Comparison of ENCODE assay signal across 14 cellular contexts in the genomic region with DNA sequence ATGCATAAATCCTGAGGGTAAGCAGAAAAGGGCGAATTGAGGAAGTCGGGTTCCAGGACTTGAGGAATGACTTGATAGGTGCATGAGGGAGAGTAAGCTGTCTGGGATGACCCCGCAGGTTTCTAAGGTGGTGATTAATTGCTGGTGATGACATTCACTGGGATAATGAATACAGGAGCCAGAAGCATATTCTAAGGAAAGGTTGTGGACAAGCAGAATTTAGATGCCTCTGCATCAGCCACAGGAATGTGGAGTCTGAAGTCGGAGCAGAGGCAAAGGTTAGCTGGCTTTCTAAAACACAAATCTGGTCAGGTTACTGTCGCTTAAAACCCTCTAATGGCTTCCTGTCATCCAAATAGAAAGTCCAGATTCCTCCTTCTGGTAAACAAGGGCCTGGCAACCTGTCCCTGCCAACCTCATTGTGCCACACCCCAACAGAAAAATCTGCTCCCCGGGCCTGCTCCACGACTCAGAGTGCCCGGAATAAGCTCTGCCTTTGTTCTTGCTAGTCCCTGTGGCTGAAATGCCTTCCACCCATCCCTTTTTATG. TPM values are rescaled to one million over a fixed set of nuclear protein-coding genes. Genes with fewer than 3 reads are reported as not detected.
DNase-seq lines count a peak whose midpoint lies in the region; TF ChIP-seq lines count a peak whose summit lies in the region.
"Had no signal": no experiment of that assay in that cellular context is flagged by ENCODE, and none has a peak within 500 bp of the region (broad histone marks: within the 10 kb centered on the region; RNA-seq: fewer than 3 reads in every experiment).

No MANE protein-coding gene starts in this region.

- POLR2A ChIA-PET in CD4-positive, alpha-beta memory T cell (lab: Charles Lee; ENCODE audit: partially characterized antibody), result interaction anchor here (1.1 kb wide), 1 partner anchor 29 kb away, joined by 3 read pairs; no protein-coding TSS in a partner anchor

- no peak overlapping the region for H3K4me3 Mint-ChIP-seq in HFFc6
- H3K4me3 Mint-ChIP-seq in CD4-positive, alpha-beta memory T cell, result no peak overlapping the region
- H3K4me3 Mint-ChIP-seq: activated T-helper 1 cell treated with anti-CD3 and anti-CD28 coated beads, Interleukin-12 subunit alpha, Interleukin-12 subunit beta, Interleukin-2, Interleukin-4 antibody, amounts not matched to agents 30 ng/mL and 10 ng/mL and 1 ng/mL, durations not matched to agents 14 hours and 24 hours and 36 hours; CD8-positive, alpha-beta T cell; immature natural killer cell had no signal

- H3K27ac ChIP-seq in colonic mucosa, result peak overlapping the region; percentile 69
- H3K27ac ChIP-seq in CD4-positive, alpha-beta memory T cell (ENCODE audit: low read depth, low read length), result no peak overlapping the region
- H3K27ac ChIP-seq: RWPE1, WERI-Rb-1 had no signal

- peak overlapping the region in 1 of 2 donors; percentile 55 for H3K9ac ChIP-seq in colonic mucosa (ENCODE audit: low read depth in 2 of 2, low read length in 2 of 2)

- CTCF ChIA-PET in CD4-positive, alpha-beta memory T cell (lab: Charles Lee; ENCODE audit: partially characterized antibody), result no interaction called here

- no peak for TF ChIP-seq CTCF in HFFc6 (IDR thresholded peaks at IDR 0.05)
- TF ChIP-seq CTCF in colonic mucosa (IDR thresholded peaks at IDR 0.05), result no peak

- H3K4me1 ChIP-seq in colonic mucosa, result peaks cover 12% of the 10 kb centered on the region
- no peaks in the 10 kb centered on the region for H3K4me1 ChIP-seq in CD4-positive, alpha-beta memory T cell (ENCODE audit: insufficient read depth, low read length)

- peak overlapping the region; percentile 69 for H3K27ac Mint-ChIP-seq in HFFc6
- no peak overlapping the region for H3K27ac Mint-ChIP-seq in CD4-positive, alpha-beta memory T cell
- H3K27ac Mint-ChIP-seq: activated T-helper 1 cell treated with anti-CD3 and anti-CD28 coated beads, Interleukin-12 subunit alpha, Interleukin-12 subunit beta, Interleukin-2, Interleukin-4 antibody, amounts not matched to agents 30 ng/mL and 10 ng/mL and 1 ng/mL, durations not matched to agents 14 hours and 24 hours and 36 hours; CD8-positive, alpha-beta T cell; immature natural killer cell had no signal

- H3K27me3 ChIP-seq in colonic mucosa, result no peaks in the 10 kb centered on the region
- no peaks in the 10 kb centered on the region for H3K27me3 ChIP-seq in CD4-positive, alpha-beta memory T cell (ENCODE audit: insufficient read depth, low read length)

- intact Hi-C loops in colonic mucosa (cut with DNase I), result no loop called here
- intact Hi-C loops in CD4-positive, alpha-beta memory T cell (cut with micrococcal nuclease), result no loop called here

- H3K9me3 ChIP-seq in colonic mucosa, result no peaks in the 10 kb centered on the region
- no peaks in the 10 kb centered on the region for H3K9me3 ChIP-seq in CD4-positive, alpha-beta memory T cell (ENCODE audit: control insufficient read depth in 1 of 2, low read length in 2 of 2)

- DNase-seq in HFFc6 (peak; percentile 46), colonic mucosa (peak; percentile 77), renal cortical epithelial cell (ENCODE audit: low read depth) (peak; percentile 70), NCI-H1105 treated with DMSO at 0.1 percent for 48 hours (lab: John Stamatoyannopoulos, UW) (no peak), CD1c-positive myeloid dendritic cell (ENCODE audit: extremely low spot score) (no peak)
- no peak for DNase-seq in CD4-positive, alpha-beta memory T cell
- DNase-seq: CD8-positive, alpha-beta T cell; erythroblast; immature natural killer cell; Karpas-422; stimulated activated naive CD4-positive, alpha-beta T cell treated with Interleukin-2 at 50 U/mL for 16 hours; WERI-Rb-1 had no signal

- H3K36me3 ChIP-seq in colonic mucosa, result no peaks in the 10 kb centered on the region
- H3K36me3 ChIP-seq in CD4-positive, alpha-beta memory T cell (ENCODE audit: insufficient read depth, low read length), result peaks cover 6% of the 10 kb centered on the region

- no peaks in the 10 kb centered on the region for H3K9me3 Mint-ChIP-seq in HFFc6
- no peaks in the 10 kb centered on the region for H3K9me3 Mint-ChIP-seq in CD4-positive, alpha-beta memory T cell
- H3K9me3 Mint-ChIP-seq: activated T-helper 1 cell treated with anti-CD3 and anti-CD28 coated beads, Interleukin-12 subunit alpha, Interleukin-12 subunit beta, Interleukin-2, Interleukin-4 antibody, amounts not matched to agents 30 ng/mL and 10 ng/mL and 1 ng/mL, durations not matched to agents 14 hours and 24 hours and 36 hours; CD8-positive, alpha-beta T cell; immature natural killer cell had no signal

- no peaks in the 10 kb centered on the region; the same call in 1 of the 2 replicates for H3K27me3 Mint-ChIP-seq in HFFc6 (ENCODE audit: insufficient read depth)
- H3K27me3 Mint-ChIP-seq in CD4-positive, alpha-beta memory T cell, result no peaks in the 10 kb centered on the region

- no peaks in the 10 kb centered on the region for H3K36me3 Mint-ChIP-seq in HFFc6 (ENCODE audit: low read depth)
- H3K36me3 Mint-ChIP-seq in CD4-positive, alpha-beta memory T cell, result peaks cover 3 to 8% of the 10 kb centered on the region in 2 donors

- no peak overlapping the region for H3K4me3 ChIP-seq in colonic mucosa
- H3K4me3 ChIP-seq in CD4-positive, alpha-beta memory T cell (ENCODE audit: low read length in 2 of 2), result no peak overlapping the region

- H3K4me1 Mint-ChIP-seq in HFFc6 (ENCODE audit: low read depth), result peaks cover 22% of the 10 kb centered on the region
- no peaks in the 10 kb centered on the region for H3K4me1 Mint-ChIP-seq in CD4-positive, alpha-beta memory T cell
- H3K4me1 Mint-ChIP-seq: immature natural killer cell had no signal

RNA-seq across cellular contexts. Expression of a gene that starts 11.4 kb away (rescaled TPM):
- total RNA-seq in HFFc6 (2021; fragmentation: NEBNext Ultra II Directional; extraction: Animal tissue kit (Norgen Biotek cat#: 25700)), result 100 to 1,000 TPM; 119 to 162 (median 144) TPM
- total RNA-seq in colonic mucosa (100 to 1,000 TPM in 1 of 2 donors, 10 to 100 TPM in 1; 76.6 to 121 TPM), renal cortical epithelial cell (16.8 and 29.3 TPM in 2 replicates)
- 10 to 100 TPM; 97.3 to 99.8 TPM for total RNA-seq in CD4-positive, alpha-beta memory T cell
- polyA plus RNA-seq in CD4-positive, alpha-beta memory T cell, result 10 to 100 TPM; 25.6 to 34.5 TPM

RNA-seq across cellular contexts. Expression of a gene that starts 30.1 kb away (rescaled TPM):
- 10 to 100 TPM; 23.5 to 31.4 (median 28.6) TPM for total RNA-seq in HFFc6 (2021; fragmentation: NEBNext Ultra II Directional; extraction: Animal tissue kit (Norgen Biotek cat#: 25700))
- total RNA-seq in colonic mucosa, result 10 to 100 TPM; 15.1 to 16.8 TPM
- total RNA-seq in renal cortical epithelial cell, result 23.6 and 35.0 TPM in 2 replicates
- total RNA-seq in CD4-positive, alpha-beta memory T cell, result 10 to 100 TPM; 12.2 to 14.9 TPM
- polyA plus RNA-seq in CD4-positive, alpha-beta memory T cell, result 1 to 10 TPM; 7.4 to 9.3 TPM

RNA-seq across cellular contexts. Expression of a gene that starts 50.1 kb away (rescaled TPM):
- total RNA-seq in HFFc6 (2021; fragmentation: NEBNext Ultra II Directional; extraction: Animal tissue kit (Norgen Biotek cat#: 25700)), result 100 to 1,000 TPM; 500 to 565 (median 548) TPM
- 100 to 1,000 TPM; 272 to 331 TPM for total RNA-seq in colonic mucosa
- 302 and 423 TPM in 2 replicates for total RNA-seq in renal cortical epithelial cell
- 100 to 1,000 TPM; 269 to 296 TPM for total RNA-seq in CD4-positive, alpha-beta memory T cell
- 100 to 1,000 TPM; 877 to 958 TPM for polyA plus RNA-seq in CD4-positive, alpha-beta memory T cell

RNA-seq across cellular contexts. Expression of a gene that starts 50.9 kb away (rescaled TPM):
- total RNA-seq in HFFc6 (2021; fragmentation: NEBNext Ultra II Directional; extraction: Animal tissue kit (Norgen Biotek cat#: 25700)), result 10 to 100 TPM; 17.0 to 20.4 (median 17.7) TPM
- total RNA-seq in colonic mucosa (10 to 100 TPM; 21.6 to 22.0 TPM), renal cortical epithelial cell (1.6 and 6.5 TPM in 2 replicates)
- total RNA-seq in CD4-positive, alpha-beta memory T cell, result 1 to 10 TPM; 3.4 to 3.6 TPM
- polyA plus RNA-seq in CD4-positive, alpha-beta memory T cell, result 1 to 10 TPM; 1.3 to 2.5 TPM

RNA-seq across cellular contexts. Expression of a gene that starts 57.1 kb away (rescaled TPM):
- total RNA-seq in HFFc6 (2021; fragmentation: NEBNext Ultra II Directional; extraction: Animal tissue kit (Norgen Biotek cat#: 25700)), result 100 to 1,000 TPM; 144 to 208 (median 183) TPM
- total RNA-seq in colonic mucosa, result 10 to 100 TPM; 20.2 to 43.0 TPM
- 0.30 and 0.69 TPM in 2 replicates for total RNA-seq in renal cortical epithelial cell
- total RNA-seq in CD4-positive, alpha-beta memory T cell, result under 1 TPM; 0.33 to 0.81 TPM
- under 1 TPM; 0.35 to 0.67 TPM for polyA plus RNA-seq in CD4-positive, alpha-beta memory T cell

Comparison
In these comparisons a context has a peak if more than half of its experiments do, and no peak if none do; other contexts are left out.
1. DNase-seq: peak in HFFc6 (single experiment), colonic mucosa (single experiment) and renal cortical epithelial cell (single experiment); none in CD4-positive, alpha-beta memory T cell (0 of 5), NCI-H1105 treated with DMSO at 0.1 percent for 48 hours (single experiment) and CD1c-positive myeloid dendritic cell (single experiment).